ENCODE assay signal across 1 cellular context in the genomic region with DNA sequence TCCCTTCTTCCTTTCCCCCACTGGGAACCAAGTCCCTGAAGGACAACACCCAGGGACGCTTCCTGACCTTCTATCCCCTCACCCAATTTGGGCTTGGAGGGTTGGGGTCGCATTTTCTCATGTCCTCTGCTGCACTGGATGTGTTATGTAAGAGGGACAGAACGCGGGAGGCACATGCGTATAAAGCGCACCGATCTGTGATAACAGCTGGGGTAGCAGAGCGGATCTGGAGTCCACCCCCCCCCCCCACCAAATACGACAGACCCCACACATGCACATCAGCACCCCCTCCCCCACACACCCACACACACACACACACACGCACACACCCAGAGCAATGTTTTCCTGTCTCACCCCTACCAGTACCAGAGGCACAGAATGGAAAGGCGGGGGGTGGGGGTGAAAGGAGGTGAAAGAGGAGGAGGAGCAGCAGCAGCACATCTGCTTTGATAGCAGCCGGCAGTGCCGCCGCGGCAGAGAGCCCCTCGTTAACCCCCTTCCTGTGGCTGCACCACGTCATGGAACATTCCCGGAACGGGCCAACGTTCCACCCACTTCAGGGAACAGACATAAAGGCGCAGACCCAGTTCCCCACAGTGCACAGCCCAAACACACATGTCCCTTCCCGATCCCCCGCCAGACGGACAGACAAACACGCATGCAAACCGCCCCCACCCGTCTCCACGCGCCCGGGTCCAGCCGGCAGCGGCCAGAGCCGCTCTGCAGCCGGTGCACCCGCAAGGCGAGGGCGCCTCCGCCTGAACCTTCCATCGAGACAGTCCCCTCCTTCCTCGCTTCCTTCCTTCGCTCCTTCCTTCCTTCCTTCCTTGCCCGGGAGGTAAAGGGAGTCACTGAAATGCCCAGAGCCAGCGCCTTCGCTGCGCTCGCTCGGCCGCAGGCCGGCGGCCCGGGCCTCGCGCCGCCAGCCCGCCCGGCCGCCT.
A peak's percentile ranks its signal among the peaks of the same experiment; 100 is the strongest.
TF ChIP-seq lines count a peak whose summit lies in the region.

No MANE protein-coding gene starts in this region.

TF ChIP-seq in HEK293, 187 proteins besides CTCF, POLR2A, EP300 and RAD21 (continued from another document and continues in another):
- TF ChIP-seq, protein P1, sequence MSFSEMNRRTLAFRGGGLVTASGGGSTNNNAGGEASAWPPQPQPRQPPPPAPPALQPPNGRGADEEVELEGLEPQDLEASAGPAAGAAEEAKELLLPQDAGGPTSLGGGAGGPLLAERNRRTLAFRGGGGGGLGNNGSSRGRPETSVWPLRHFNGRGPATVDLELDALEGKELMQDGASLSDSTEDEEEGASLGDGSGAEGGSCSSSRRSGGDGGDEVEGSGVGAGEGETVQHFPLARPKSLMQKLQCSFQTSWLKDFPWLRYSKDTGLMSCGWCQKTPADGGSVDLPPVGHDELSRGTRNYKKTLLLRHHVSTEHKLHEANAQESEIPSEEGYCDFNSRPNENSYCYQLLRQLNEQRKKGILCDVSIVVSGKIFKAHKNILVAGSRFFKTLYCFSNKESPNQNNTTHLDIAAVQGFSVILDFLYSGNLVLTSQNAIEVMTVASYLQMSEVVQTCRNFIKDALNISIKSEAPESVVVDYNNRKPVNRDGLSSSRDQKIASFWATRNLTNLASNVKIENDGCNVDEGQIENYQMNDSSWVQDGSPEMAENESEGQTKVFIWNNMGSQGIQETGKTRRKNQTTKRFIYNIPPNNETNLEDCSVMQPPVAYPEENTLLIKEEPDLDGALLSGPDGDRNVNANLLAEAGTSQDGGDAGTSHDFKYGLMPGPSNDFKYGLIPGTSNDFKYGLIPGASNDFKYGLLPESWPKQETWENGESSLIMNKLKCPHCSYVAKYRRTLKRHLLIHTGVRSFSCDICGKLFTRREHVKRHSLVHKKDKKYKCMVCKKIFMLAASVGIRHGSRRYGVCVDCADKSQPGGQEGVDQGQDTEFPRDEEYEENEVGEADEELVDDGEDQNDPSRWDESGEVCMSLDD (tag by site-specific recombination; IDR thresholded peaks at IDR 0.05): peak; percentile 85
- peak; percentile 93 for TF ChIP-seq ZEB2 (tag by site-specific recombination; IDR thresholded peaks at IDR 0.05)
- peak; percentile 95 for TF ChIP-seq ZFHX2 (tag by site-specific recombination; conservative IDR thresholded peaks at IDR 0.05)
- no peak for TF ChIP-seq ZNF354C (tag by site-specific recombination; IDR thresholded peaks at IDR 0.05; ENCODE audit: borderline replicate concordance, low read depth)
- TF ChIP-seq ZNF670 (tag by site-specific recombination; IDR thresholded peaks at IDR 0.05; ENCODE audit: low read depth): no peak
- TF ChIP-seq ZNF561 (tag by site-specific recombination; IDR thresholded peaks at IDR 0.05; ENCODE audit: borderline replicate concordance): peak; percentile 70; the same call in 1 of the 2 replicates
- no peak for TF ChIP-seq SCRT1 (tag by site-specific recombination; IDR thresholded peaks at IDR 0.05; ENCODE audit: borderline replicate concordance)
- TF ChIP-seq KLF8 (tag by site-specific recombination; IDR thresholded peaks at IDR 0.05): peak; percentile 69
- TF ChIP-seq PRDM1 (tag by site-specific recombination; IDR thresholded peaks at IDR 0.05): peak; percentile 77
- TF ChIP-seq, protein P2, sequence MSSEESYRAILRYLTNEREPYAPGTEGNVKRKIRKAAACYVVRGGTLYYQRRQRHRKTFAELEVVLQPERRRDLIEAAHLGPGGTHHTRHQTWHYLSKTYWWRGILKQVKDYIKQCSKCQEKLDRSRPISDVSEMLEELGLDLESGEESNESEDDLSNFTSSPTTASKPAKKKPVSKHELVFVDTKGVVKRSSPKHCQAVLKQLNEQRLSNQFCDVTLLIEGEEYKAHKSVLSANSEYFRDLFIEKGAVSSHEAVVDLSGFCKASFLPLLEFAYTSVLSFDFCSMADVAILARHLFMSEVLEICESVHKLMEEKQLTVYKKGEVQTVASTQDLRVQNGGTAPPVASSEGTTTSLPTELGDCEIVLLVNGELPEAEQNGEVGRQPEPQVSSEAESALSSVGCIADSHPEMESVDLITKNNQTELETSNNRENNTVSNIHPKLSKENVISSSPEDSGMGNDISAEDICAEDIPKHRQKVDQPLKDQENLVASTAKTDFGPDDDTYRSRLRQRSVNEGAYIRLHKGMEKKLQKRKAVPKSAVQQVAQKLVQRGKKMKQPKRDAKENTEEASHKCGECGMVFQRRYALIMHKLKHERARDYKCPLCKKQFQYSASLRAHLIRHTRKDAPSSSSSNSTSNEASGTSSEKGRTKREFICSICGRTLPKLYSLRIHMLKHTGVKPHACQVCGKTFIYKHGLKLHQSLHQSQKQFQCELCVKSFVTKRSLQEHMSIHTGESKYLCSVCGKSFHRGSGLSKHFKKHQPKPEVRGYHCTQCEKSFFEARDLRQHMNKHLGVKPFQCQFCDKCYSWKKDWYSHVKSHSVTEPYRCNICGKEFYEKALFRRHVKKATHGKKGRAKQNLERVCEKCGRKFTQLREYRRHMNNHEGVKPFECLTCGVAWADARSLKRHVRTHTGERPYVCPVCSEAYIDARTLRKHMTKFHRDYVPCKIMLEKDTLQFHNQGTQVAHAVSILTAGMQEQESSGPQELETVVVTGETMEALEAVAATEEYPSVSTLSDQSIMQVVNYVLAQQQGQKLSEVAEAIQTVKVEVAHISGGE (tag by site-specific recombination; conservative IDR thresholded peaks at IDR 0.05; ENCODE audit: low read depth): peak; percentile 69
- no peak for TF ChIP-seq TRIM28 (IDR thresholded peaks at IDR 0.05; ENCODE audit: borderline replicate concordance, low read length)
- TF ChIP-seq ZNF747 (tag by site-specific recombination; IDR thresholded peaks at IDR 0.05): no peak
- TF ChIP-seq ZNF302 (tag by site-specific recombination; IDR thresholded peaks at IDR 0.05; ENCODE audit: low read depth): no peak
- TF ChIP-seq EGR2 (tag by site-specific recombination; IDR thresholded peaks at IDR 0.05; ENCODE audit: low read depth): peak; percentile 90
- peak; percentile 79 for TF ChIP-seq ZFP37 (tag by site-specific recombination; IDR thresholded peaks at IDR 0.05)
- TF ChIP-seq ZNF707 (tag by site-specific recombination; IDR thresholded peaks at IDR 0.05): no peak
- TF ChIP-seq BCL11B (tag by site-specific recombination; IDR thresholded peaks at IDR 0.05; ENCODE audit: low read depth): peak; percentile 68; the same call in 1 of the 2 replicates
- TF ChIP-seq, protein P3, sequence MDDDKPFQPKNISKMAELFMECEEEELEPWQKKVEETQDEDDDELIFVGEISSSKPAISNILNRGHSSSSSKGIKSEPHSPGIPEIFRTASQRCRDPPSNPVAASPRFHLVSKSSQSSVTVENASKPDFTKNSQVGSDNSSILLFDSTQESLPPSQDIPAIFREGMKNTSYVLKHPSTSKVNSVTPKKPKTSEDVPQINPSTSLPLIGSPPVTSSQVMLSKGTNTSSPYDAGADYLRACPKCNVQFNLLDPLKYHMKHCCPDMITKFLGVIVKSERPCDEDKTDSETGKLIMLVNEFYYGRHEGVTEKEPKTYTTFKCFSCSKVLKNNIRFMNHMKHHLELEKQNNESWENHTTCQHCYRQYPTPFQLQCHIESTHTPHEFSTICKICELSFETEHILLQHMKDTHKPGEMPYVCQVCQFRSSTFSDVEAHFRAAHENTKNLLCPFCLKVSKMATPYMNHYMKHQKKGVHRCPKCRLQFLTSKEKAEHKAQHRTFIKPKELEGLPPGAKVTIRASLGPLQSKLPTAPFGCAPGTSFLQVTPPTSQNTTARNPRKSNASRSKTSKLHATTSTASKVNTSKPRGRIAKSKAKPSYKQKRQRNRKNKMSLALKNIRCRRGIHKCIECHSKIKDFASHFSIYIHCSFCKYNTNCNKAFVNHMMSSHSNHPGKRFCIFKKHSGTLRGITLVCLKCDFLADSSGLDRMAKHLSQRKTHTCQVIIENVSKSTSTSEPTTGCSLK (tag by site-specific recombination; IDR thresholded peaks at IDR 0.05): no peak
- no peak for TF ChIP-seq ZNF560 (tag by site-specific recombination; IDR thresholded peaks at IDR 0.05; ENCODE audit: borderline replicate concordance)
- no peak for TF ChIP-seq ZNF596 (tag by site-specific recombination; IDR thresholded peaks at IDR 0.05)
- TF ChIP-seq ZNF549 (tag by site-specific recombination; IDR thresholded peaks at IDR 0.05): no peak
- no peak for TF ChIP-seq ZNF140 (tag by site-specific recombination; IDR thresholded peaks at IDR 0.05)
- TF ChIP-seq, protein P4, sequence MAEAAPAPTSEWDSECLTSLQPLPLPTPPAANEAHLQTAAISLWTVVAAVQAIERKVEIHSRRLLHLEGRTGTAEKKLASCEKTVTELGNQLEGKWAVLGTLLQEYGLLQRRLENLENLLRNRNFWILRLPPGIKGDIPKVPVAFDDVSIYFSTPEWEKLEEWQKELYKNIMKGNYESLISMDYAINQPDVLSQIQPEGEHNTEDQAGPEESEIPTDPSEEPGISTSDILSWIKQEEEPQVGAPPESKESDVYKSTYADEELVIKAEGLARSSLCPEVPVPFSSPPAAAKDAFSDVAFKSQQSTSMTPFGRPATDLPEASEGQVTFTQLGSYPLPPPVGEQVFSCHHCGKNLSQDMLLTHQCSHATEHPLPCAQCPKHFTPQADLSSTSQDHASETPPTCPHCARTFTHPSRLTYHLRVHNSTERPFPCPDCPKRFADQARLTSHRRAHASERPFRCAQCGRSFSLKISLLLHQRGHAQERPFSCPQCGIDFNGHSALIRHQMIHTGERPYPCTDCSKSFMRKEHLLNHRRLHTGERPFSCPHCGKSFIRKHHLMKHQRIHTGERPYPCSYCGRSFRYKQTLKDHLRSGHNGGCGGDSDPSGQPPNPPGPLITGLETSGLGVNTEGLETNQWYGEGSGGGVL (tag by site-specific recombination; IDR thresholded peaks at IDR 0.05): peak; percentile 87
- no peak for TF ChIP-seq ZNF544 (tag by site-specific recombination; IDR thresholded peaks at IDR 0.05)
- TF ChIP-seq ZNF624 (tag by site-specific recombination; IDR thresholded peaks at IDR 0.05): no peak
- TF ChIP-seq TCF7L2 (IDR thresholded peaks at IDR 0.05; ENCODE audit: borderline replicate concordance, low read depth, low read length): peak; percentile 55; the same call in 1 of the 2 replicates
- no peak for TF ChIP-seq ZBTB1 (tag by site-specific recombination; IDR thresholded peaks at IDR 0.05)
- TF ChIP-seq, protein P5, sequence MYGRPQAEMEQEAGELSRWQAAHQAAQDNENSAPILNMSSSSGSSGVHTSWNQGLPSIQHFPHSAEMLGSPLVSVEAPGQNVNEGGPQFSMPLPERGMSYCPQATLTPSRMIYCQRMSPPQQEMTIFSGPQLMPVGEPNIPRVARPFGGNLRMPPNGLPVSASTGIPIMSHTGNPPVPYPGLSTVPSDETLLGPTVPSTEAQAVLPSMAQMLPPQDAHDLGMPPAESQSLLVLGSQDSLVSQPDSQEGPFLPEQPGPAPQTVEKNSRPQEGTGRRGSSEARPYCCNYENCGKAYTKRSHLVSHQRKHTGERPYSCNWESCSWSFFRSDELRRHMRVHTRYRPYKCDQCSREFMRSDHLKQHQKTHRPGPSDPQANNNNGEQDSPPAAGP (tag by site-specific recombination; IDR thresholded peaks at IDR 0.05): peak; percentile 88
- no peak for TF ChIP-seq ZNF266 (tag by site-specific recombination; IDR thresholded peaks at IDR 0.05; ENCODE audit: low read depth)
- peak; percentile 75 for TF ChIP-seq ZXDB (tag by site-specific recombination; IDR thresholded peaks at IDR 0.05)
- no peak for TF ChIP-seq ZNF155 (tag by site-specific recombination; IDR thresholded peaks at IDR 0.05)
- TF ChIP-seq, protein P6, sequence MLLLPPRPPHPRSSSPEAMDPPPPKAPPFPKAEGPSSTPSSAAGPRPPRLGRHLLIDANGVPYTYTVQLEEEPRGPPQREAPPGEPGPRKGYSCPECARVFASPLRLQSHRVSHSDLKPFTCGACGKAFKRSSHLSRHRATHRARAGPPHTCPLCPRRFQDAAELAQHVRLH (tag by site-specific recombination; IDR thresholded peaks at IDR 0.05): 0 out of 2 replicates have a peak, but pooled peaks have one; percentile 31
- TF ChIP-seq ZNF677 (tag by site-specific recombination; IDR thresholded peaks at IDR 0.05): no peak
- no peak for TF ChIP-seq ZNF114 (tag by site-specific recombination; IDR thresholded peaks at IDR 0.05)
- peak; percentile 79 for TF ChIP-seq ZNF600 (tag by site-specific recombination; IDR thresholded peaks at IDR 0.05)
- TF ChIP-seq ZNF623 (tag by site-specific recombination; IDR thresholded peaks at IDR 0.05): no peak
- no peak for TF ChIP-seq ZNF132 (tag by site-specific recombination; IDR thresholded peaks at IDR 0.05; ENCODE audit: borderline replicate concordance)
- TF ChIP-seq ZNF16 (tag by site-specific recombination; IDR thresholded peaks at IDR 0.05; ENCODE audit: low read depth): no peak
- TF ChIP-seq, protein P7, sequence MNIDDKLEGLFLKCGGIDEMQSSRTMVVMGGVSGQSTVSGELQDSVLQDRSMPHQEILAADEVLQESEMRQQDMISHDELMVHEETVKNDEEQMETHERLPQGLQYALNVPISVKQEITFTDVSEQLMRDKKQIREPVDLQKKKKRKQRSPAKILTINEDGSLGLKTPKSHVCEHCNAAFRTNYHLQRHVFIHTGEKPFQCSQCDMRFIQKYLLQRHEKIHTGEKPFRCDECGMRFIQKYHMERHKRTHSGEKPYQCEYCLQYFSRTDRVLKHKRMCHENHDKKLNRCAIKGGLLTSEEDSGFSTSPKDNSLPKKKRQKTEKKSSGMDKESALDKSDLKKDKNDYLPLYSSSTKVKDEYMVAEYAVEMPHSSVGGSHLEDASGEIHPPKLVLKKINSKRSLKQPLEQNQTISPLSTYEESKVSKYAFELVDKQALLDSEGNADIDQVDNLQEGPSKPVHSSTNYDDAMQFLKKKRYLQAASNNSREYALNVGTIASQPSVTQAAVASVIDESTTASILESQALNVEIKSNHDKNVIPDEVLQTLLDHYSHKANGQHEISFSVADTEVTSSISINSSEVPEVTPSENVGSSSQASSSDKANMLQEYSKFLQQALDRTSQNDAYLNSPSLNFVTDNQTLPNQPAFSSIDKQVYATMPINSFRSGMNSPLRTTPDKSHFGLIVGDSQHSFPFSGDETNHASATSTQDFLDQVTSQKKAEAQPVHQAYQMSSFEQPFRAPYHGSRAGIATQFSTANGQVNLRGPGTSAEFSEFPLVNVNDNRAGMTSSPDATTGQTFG (tag by site-specific recombination; IDR thresholded peaks at IDR 0.05; ENCODE audit: borderline replicate concordance): no peak
- TF ChIP-seq ZFP69B (tag by site-specific recombination; IDR thresholded peaks at IDR 0.05): peak; percentile 24
- TF ChIP-seq ZNF112 (tag by site-specific recombination; IDR thresholded peaks at IDR 0.05): no peak
- peak; percentile 96 for TF ChIP-seq ZNF121 (tag by site-specific recombination; IDR thresholded peaks at IDR 0.05)
- no peak for TF ChIP-seq REPIN1 (tag by site-specific recombination; IDR thresholded peaks at IDR 0.05; ENCODE audit: low read depth)
- TF ChIP-seq ZNF843 (tag by site-specific recombination; IDR thresholded peaks at IDR 0.05): peak; percentile 70
- TF ChIP-seq ZNF433 (tag by site-specific recombination; IDR thresholded peaks at IDR 0.05; ENCODE audit: low read depth): no peak
- TF ChIP-seq ZNF404 (tag by site-specific recombination; IDR thresholded peaks at IDR 0.05): no peak
- TF ChIP-seq ZNF658 (tag by site-specific recombination; IDR thresholded peaks at IDR 0.05): no peak
- TF ChIP-seq, protein P8, sequence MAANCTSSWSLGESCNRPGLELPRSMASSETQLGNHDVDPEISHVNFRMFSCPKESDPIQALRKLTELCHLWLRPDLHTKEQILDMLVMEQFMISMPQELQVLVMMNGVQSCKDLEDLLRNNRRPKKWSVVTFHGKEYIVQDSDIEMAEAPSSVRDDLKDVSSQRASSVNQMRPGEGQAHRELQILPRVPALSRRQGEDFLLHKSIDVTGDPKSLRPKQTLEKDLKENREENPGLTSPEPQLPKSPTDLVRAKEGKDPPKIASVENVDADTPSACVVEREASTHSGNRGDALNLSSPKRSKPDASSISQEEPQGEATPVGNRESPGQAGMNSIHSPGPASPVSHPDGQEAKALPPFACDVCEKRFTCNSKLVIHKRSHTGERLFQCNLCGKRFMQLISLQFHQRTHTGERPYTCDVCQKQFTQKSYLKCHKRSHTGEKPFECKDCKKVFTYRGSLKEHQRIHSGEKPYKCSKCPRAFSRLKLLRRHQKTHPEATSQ (tag by site-specific recombination; IDR thresholded peaks at IDR 0.05): no peak
- TF ChIP-seq ZNF10 (tag by site-specific recombination; IDR thresholded peaks at IDR 0.05): no peak
